1 cellular context compared by ENCODE assay signal in genomic region chr16:67562918-67563707, GRCh38.
TF ChIP-seq lines count a peak whose summit lies in the region.

No MANE protein-coding gene starts in this region.

TF ChIP-seq in HepG2, 621 proteins besides CTCF, POLR2A, EP300 and RAD21 (continued from another document and continues in another):
- peak; percentile 86; the same call in 1 of the 2 replicates for TF ChIP-seq KDM2A (CRISPR knock-in tag; IDR thresholded peaks at IDR 0.05; ENCODE audit: borderline replicate concordance, low read depth)
- TF ChIP-seq HHEX (CRISPR knock-in tag; IDR thresholded peaks at IDR 0.05), result no peak
- 0 out of 2 replicates have a peak, but pooled peaks have one; percentile 46 for TF ChIP-seq ZNF598 (CRISPR knock-in tag; IDR thresholded peaks at IDR 0.05; ENCODE audit: borderline replicate concordance)
- TF ChIP-seq ZNF276 (CRISPR knock-in tag; IDR thresholded peaks at IDR 0.05; ENCODE audit: low read depth), result 0 out of 2 replicates have a peak, but pooled peaks have one; percentile 61
- TF ChIP-seq SMYD3 (CRISPR knock-in tag; IDR thresholded peaks at IDR 0.05), result no peak; the same call in 1 of the 2 replicates
- TF ChIP-seq HMGA1 (CRISPR knock-in tag; conservative IDR thresholded peaks at IDR 0.05), result no peak
- no peak for TF ChIP-seq MIXL1 (CRISPR knock-in tag; IDR thresholded peaks at IDR 0.05)
- TF ChIP-seq ZNF30 (CRISPR knock-in tag; IDR thresholded peaks at IDR 0.05), result 0 out of 2 replicates have a peak, but pooled peaks have one; percentile 65
- peak; percentile 55 for TF ChIP-seq DBP (CRISPR knock-in tag; IDR thresholded peaks at IDR 0.05; ENCODE audit: not compliant biosample characterization)
- TF ChIP-seq ZNF232 (CRISPR knock-in tag; IDR thresholded peaks at IDR 0.05; ENCODE audit: borderline replicate concordance), result peak; percentile 36; the same call in 1 of the 2 replicates
- TF ChIP-seq ZNF777 (CRISPR knock-in tag; IDR thresholded peaks at IDR 0.05), result peak; percentile 81
- no peak for TF ChIP-seq ZMYM2 (CRISPR knock-in tag; IDR thresholded peaks at IDR 0.05)
- no peak for TF ChIP-seq FOXJ3 (CRISPR knock-in tag; IDR thresholded peaks at IDR 0.05; ENCODE audit: borderline replicate concordance)
- no peak for TF ChIP-seq ZNF510 (CRISPR knock-in tag; IDR thresholded peaks at IDR 0.05; ENCODE audit: low read depth)
- no peak for TF ChIP-seq ATF2 (CRISPR knock-in tag; IDR thresholded peaks at IDR 0.05)
- no peak for TF ChIP-seq RAD51 (IDR thresholded peaks at IDR 0.05; ENCODE audit: borderline replicate concordance)
- TF ChIP-seq CBX5 (CRISPR knock-in tag; IDR thresholded peaks at IDR 0.05; ENCODE audit: borderline replicate concordance), result no peak
- TF ChIP-seq XBP1 (CRISPR knock-in tag; IDR thresholded peaks at IDR 0.05), result no peak
- TF ChIP-seq RFX1 (IDR thresholded peaks at IDR 0.05), result no peak
- no peak for TF ChIP-seq DMTF1 (CRISPR knock-in tag; IDR thresholded peaks at IDR 0.05)
- TF ChIP-seq ZNF747 (CRISPR knock-in tag; IDR thresholded peaks at IDR 0.05; ENCODE audit: borderline replicate concordance), result peak; percentile 95
- TF ChIP-seq ARHGAP35 (CRISPR knock-in tag; IDR thresholded peaks at IDR 0.05; ENCODE audit: borderline replicate concordance), result peak; percentile 88
- no peak; the same call in 1 of the 2 replicates for TF ChIP-seq E2F1 (CRISPR knock-in tag; IDR thresholded peaks at IDR 0.05)
- peak; percentile 62; the same call in 1 of the 2 replicates for TF ChIP-seq POLR2G (IDR thresholded peaks at IDR 0.05; ENCODE audit: low read depth, low read length)
- no peak for TF ChIP-seq HNF1A (IDR thresholded peaks at IDR 0.05; ENCODE audit: low read depth)
- TF ChIP-seq HNF1A (CRISPR knock-in tag; IDR thresholded peaks at IDR 0.05; ENCODE audit: borderline replicate concordance), result no peak; the same call in 1 of the 2 replicates
- TF ChIP-seq ZFP90 (CRISPR knock-in tag; IDR thresholded peaks at IDR 0.05; ENCODE audit: borderline replicate concordance), result peak; percentile 79; the same call in 1 of the 2 replicates
- TF ChIP-seq ZBTB40 (IDR thresholded peaks at IDR 0.05), result no peak
- peak; percentile 76 for TF ChIP-seq ZBTB40 (CRISPR knock-in tag; IDR thresholded peaks at IDR 0.05)
- TF ChIP-seq SRSF4 (IDR thresholded peaks at IDR 0.05; ENCODE audit: low read depth, low read length, poor library complexity, severe bottlenecking), result no peak
- peak; percentile 74; the same call in 1 of the 2 replicates for TF ChIP-seq AHR (CRISPR knock-in tag; IDR thresholded peaks at IDR 0.05)
- TF ChIP-seq ZNF414 (CRISPR knock-in tag; IDR thresholded peaks at IDR 0.05), result no peak; the same call in 1 of the 2 replicates
